1 cellular context compared by ENCODE assay signal in the genomic region with DNA sequence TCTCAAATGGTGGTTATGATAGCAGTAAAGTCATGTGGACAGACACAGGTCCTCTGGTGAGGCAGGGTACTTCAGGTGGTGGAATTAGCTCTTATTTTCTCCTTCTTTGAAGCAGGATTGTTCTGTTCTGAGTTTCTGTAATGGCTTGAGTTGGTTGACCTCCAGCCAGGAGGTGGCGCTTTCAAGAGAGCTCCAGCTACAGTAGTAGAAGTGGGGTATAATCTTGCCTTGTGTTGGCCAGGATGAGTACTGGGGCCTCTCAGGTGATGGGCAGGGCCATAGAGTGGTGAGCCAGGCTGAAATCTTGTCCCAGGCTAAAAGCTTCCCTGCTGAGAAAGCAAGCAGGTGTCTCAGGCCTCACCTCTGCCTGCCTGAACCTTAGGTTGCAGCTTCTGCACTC.
TF ChIP-seq lines count a peak whose summit lies in the region.

No MANE protein-coding gene starts in this region.

TF ChIP-seq in GM12878, 131 proteins besides CTCF, POLR2A, EP300 and RAD21:
- TF ChIP-seq ZBED1 (IDR thresholded peaks at IDR 0.05; ENCODE audit: borderline replicate concordance): no peak
- no peak for TF ChIP-seq CREB1 (IDR thresholded peaks at IDR 0.05; ENCODE audit: low read depth)
- TF ChIP-seq, protein P1, sequence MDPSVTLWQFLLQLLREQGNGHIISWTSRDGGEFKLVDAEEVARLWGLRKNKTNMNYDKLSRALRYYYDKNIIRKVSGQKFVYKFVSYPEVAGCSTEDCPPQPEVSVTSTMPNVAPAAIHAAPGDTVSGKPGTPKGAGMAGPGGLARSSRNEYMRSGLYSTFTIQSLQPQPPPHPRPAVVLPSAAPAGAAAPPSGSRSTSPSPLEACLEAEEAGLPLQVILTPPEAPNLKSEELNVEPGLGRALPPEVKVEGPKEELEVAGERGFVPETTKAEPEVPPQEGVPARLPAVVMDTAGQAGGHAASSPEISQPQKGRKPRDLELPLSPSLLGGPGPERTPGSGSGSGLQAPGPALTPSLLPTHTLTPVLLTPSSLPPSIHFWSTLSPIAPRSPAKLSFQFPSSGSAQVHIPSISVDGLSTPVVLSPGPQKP (IDR thresholded peaks at IDR 0.05; ENCODE audit: low read depth, low read length): no peak
- TF ChIP-seq SREBF1 (IDR thresholded peaks at IDR 0.05; ENCODE audit: low read length): no peak
- TF ChIP-seq CHD1 (IDR thresholded peaks at IDR 0.05; ENCODE audit: low read depth, low read length): no peak
- TF ChIP-seq SMC3 (IDR thresholded peaks at IDR 0.05; ENCODE audit: borderline replicate concordance, low read length): 0 out of 2 replicates have a peak, but pooled peaks have one; percentile 13
- TF ChIP-seq, protein P2, sequence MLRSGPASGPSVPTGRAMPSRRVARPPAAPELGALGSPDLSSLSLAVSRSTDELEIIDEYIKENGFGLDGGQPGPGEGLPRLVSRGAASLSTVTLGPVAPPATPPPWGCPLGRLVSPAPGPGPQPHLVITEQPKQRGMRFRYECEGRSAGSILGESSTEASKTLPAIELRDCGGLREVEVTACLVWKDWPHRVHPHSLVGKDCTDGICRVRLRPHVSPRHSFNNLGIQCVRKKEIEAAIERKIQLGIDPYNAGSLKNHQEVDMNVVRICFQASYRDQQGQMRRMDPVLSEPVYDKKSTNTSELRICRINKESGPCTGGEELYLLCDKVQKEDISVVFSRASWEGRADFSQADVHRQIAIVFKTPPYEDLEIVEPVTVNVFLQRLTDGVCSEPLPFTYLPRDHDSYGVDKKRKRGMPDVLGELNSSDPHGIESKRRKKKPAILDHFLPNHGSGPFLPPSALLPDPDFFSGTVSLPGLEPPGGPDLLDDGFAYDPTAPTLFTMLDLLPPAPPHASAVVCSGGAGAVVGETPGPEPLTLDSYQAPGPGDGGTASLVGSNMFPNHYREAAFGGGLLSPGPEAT (IDR thresholded peaks at IDR 0.05; ENCODE audit: low read depth): no peak
- no peak for TF ChIP-seq CBX3 (IDR thresholded peaks at IDR 0.05; ENCODE audit: borderline replicate concordance, low read depth)
- no peak for TF ChIP-seq TAF1 (IDR thresholded peaks at IDR 0.05; ENCODE audit: borderline replicate concordance, low read depth, low read length)
